27 cellular contexts compared by ENCODE assay signal in the genomic region with DNA sequence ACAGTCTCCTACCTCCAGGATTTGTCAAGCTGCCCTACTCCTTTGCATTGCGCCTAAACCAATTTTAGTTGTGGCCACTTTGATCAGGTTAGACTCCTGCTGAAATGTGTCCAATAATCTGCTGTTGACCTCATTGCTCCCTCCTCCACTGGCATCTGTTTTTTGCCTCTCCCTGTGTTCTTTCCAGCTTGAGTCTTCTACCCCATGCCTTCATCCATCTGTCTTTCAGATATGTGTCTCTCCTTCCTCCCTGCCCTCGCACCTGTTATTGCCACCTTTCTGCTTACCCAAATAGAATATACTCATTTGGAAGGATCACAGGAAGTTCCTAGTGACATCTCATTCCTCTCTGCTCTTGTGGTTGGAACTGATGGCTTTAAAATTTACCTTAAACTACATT.
"Had no signal": no experiment of that assay in that cellular context is flagged by ENCODE, and none has a peak within 500 bp of the region (broad histone marks: within the 10 kb centered on the region; RNA-seq: fewer than 3 reads in every experiment).

No MANE protein-coding gene starts in this region.

- H3K36me3 Mint-ChIP-seq: activated naive CD4-positive, alpha-beta T cell treated with anti-CD3 and anti-CD28 coated beads, Interleukin-2, amount 50 U/mL, for 24 hours; activated naive CD8-positive, alpha-beta T cell treated with anti-CD3 and anti-CD28 coated beads for 36 hours; brain had no signal

- H3K4me3 Mint-ChIP-seq: activated CD4-positive, alpha-beta T cell treated with anti-CD3 and anti-CD28 coated beads for 36 hours; activated CD4-positive, alpha-beta T cell treated with anti-CD3 and anti-CD28 coated beads, Interleukin-2, amount 10 ng/mL, durations not matched to agents 7 days and 5 days; activated CD8-positive, alpha-beta T cell treated with anti-CD3 and anti-CD28 coated beads for 36 hours; activated naive CD4-positive, alpha-beta T cell treated with anti-CD3 and anti-CD28 coated beads for 36 hours; activated naive CD4-positive, alpha-beta T cell treated with anti-CD3 and anti-CD28 coated beads, Interleukin-2, amount 50 U/mL, for 24 hours; activated naive CD8-positive, alpha-beta T cell treated with anti-CD3 and anti-CD28 coated beads for 36 hours; activated naive CD8-positive, alpha-beta T cell treated with anti-CD3 and anti-CD28 coated beads, Interleukin-2, amount 50 U/mL, for 24 hours; activated T-helper 1 cell treated with anti-CD3 and anti-CD28 coated beads, Interleukin-12 subunit alpha, Interleukin-12 subunit beta, Interleukin-2, Interleukin-4 antibody, amounts not matched to agents 30 ng/mL and 10 ng/mL and 1 ng/mL, durations not matched to agents 14 hours and 24 hours and 36 hours; brain; T-helper 17 cell had no signal

- DNase-seq: activated CD4-positive, alpha-beta T cell treated with anti-CD3 and anti-CD28 coated beads for 36 hours; activated CD4-positive, alpha-beta T cell treated with anti-CD3 and anti-CD28 coated beads, Interleukin-2, amount 10 ng/mL, durations not matched to agents 7 days and 5 days; activated CD4-positive, alpha-beta T cell treated with anti-CD3 and anti-CD28 coated beads, Interleukin-2, amount 50 U/mL, for 48 hours; activated CD4-positive, CD25-positive, alpha-beta regulatory T cell; activated CD4-positive, CD25-positive, alpha-beta regulatory T cell treated with anti-CD3 and anti-CD28 coated beads, Interleukin-2, amount 50 U/mL, for 72 hours; activated CD8-positive, alpha-beta memory T cell treated with anti-CD3 and anti-CD28 coated beads for 24 hours; activated CD8-positive, alpha-beta memory T cell treated with anti-CD3 and anti-CD28 coated beads, Interleukin-2, amount 50 U/mL, for 4 hours; activated CD8-positive, alpha-beta T cell treated with anti-CD3 and anti-CD28 coated beads for 36 hours; activated effector memory CD4-positive, alpha-beta T cell treated with anti-CD3 and anti-CD28 coated beads, Interleukin-2, amount 50 U/mL, for 16 hours; activated naive CD4-positive, alpha-beta T cell treated with anti-CD3 and anti-CD28 coated beads for 36 hours; activated naive CD8-positive, alpha-beta T cell treated with anti-CD3 and anti-CD28 coated beads for 36 hours; activated naive CD8-positive, alpha-beta T cell treated with anti-CD3 and anti-CD28 coated beads, Interleukin-2, amount 50 U/mL, for 24 hours; activated T-cell treated with anti-CD3 and anti-CD28 coated beads, Interleukin-2, amount 50 U/mL, for 1 hour; activated T-cell treated with anti-CD3 and anti-CD28 coated beads, Interleukin-2, amount 50 U/mL, for 48 hours; adrenal gland; central memory CD4-positive, alpha-beta T cell; colonic mucosa; effector CD8-positive, alpha-beta T cell; esophagus squamous epithelium; foreskin melanocyte; heart right ventricle; T-helper 1 cell; T-helper 17 cell had no signal

- H3K9me3 Mint-ChIP-seq: activated CD4-positive, alpha-beta T cell treated with anti-CD3 and anti-CD28 coated beads, Interleukin-2, amount 10 ng/mL, durations not matched to agents 7 days and 5 days; activated CD8-positive, alpha-beta T cell treated with anti-CD3 and anti-CD28 coated beads for 36 hours; activated naive CD4-positive, alpha-beta T cell treated with anti-CD3 and anti-CD28 coated beads for 36 hours; activated naive CD8-positive, alpha-beta T cell treated with anti-CD3 and anti-CD28 coated beads for 36 hours; activated naive CD8-positive, alpha-beta T cell treated with anti-CD3 and anti-CD28 coated beads, Interleukin-2, amount 50 U/mL, for 24 hours; activated T-helper 1 cell treated with anti-CD3 and anti-CD28 coated beads, Interleukin-12 subunit alpha, Interleukin-12 subunit beta, Interleukin-2, Interleukin-4 antibody, amounts not matched to agents 30 ng/mL and 10 ng/mL and 1 ng/mL, durations not matched to agents 14 hours and 24 hours and 36 hours; activated T-helper 2 cell treated with anti-CD3 and anti-CD28 coated beads, Interferon-gamma antibody, Interleukin-2, Interleukin-4, amounts not matched to agents 10 μg/mL and 5 μg/mL and 100 μg/mL, durations not matched to agents 14 hours and 24 hours and 36 hours had no signal

- H3K27ac Mint-ChIP-seq: activated CD4-positive, alpha-beta T cell treated with anti-CD3 and anti-CD28 coated beads for 36 hours; activated CD4-positive, alpha-beta T cell treated with anti-CD3 and anti-CD28 coated beads, Interleukin-2, amount 10 ng/mL, durations not matched to agents 7 days and 5 days; activated CD8-positive, alpha-beta T cell treated with anti-CD3 and anti-CD28 coated beads for 36 hours; activated naive CD4-positive, alpha-beta T cell treated with anti-CD3 and anti-CD28 coated beads for 36 hours; activated naive CD4-positive, alpha-beta T cell treated with anti-CD3 and anti-CD28 coated beads, Interleukin-2, amount 50 U/mL, for 24 hours; activated naive CD8-positive, alpha-beta T cell treated with anti-CD3 and anti-CD28 coated beads for 36 hours; activated naive CD8-positive, alpha-beta T cell treated with anti-CD3 and anti-CD28 coated beads, Interleukin-2, amount 50 U/mL, for 24 hours; activated T-helper 1 cell treated with anti-CD3 and anti-CD28 coated beads, Interleukin-12 subunit alpha, Interleukin-12 subunit beta, Interleukin-2, Interleukin-4 antibody, amounts not matched to agents 30 ng/mL and 10 ng/mL and 1 ng/mL, durations not matched to agents 14 hours and 24 hours and 36 hours; activated T-helper 2 cell treated with anti-CD3 and anti-CD28 coated beads, Interferon-gamma antibody, Interleukin-2, Interleukin-4, amounts not matched to agents 10 μg/mL and 5 μg/mL and 100 μg/mL, durations not matched to agents 14 hours and 24 hours and 36 hours; brain; T-helper 17 cell had no signal

- H3K4me1 Mint-ChIP-seq: activated CD4-positive, alpha-beta T cell treated with anti-CD3 and anti-CD28 coated beads for 36 hours; activated CD4-positive, alpha-beta T cell treated with anti-CD3 and anti-CD28 coated beads, Interleukin-2, amount 10 ng/mL, durations not matched to agents 7 days and 5 days; activated naive CD4-positive, alpha-beta T cell treated with anti-CD3 and anti-CD28 coated beads, Interleukin-2, amount 50 U/mL, for 24 hours; activated naive CD8-positive, alpha-beta T cell treated with anti-CD3 and anti-CD28 coated beads for 36 hours; activated naive CD8-positive, alpha-beta T cell treated with anti-CD3 and anti-CD28 coated beads, Interleukin-2, amount 50 U/mL, for 24 hours; brain; T-helper 17 cell had no signal

- H3K27me3 Mint-ChIP-seq: activated CD4-positive, alpha-beta T cell treated with anti-CD3 and anti-CD28 coated beads for 36 hours; activated CD4-positive, alpha-beta T cell treated with anti-CD3 and anti-CD28 coated beads, Interleukin-2, amount 10 ng/mL, durations not matched to agents 7 days and 5 days; activated CD8-positive, alpha-beta T cell treated with anti-CD3 and anti-CD28 coated beads for 36 hours; activated naive CD4-positive, alpha-beta T cell treated with anti-CD3 and anti-CD28 coated beads, Interleukin-2, amount 50 U/mL, for 24 hours; activated naive CD8-positive, alpha-beta T cell treated with anti-CD3 and anti-CD28 coated beads for 36 hours; activated naive CD8-positive, alpha-beta T cell treated with anti-CD3 and anti-CD28 coated beads, Interleukin-2, amount 50 U/mL, for 24 hours; T-helper 17 cell had no signal
